Comparison of ENCODE assay signal across 8 cellular contexts in genomic region chrX:4547218-4547836, GRCh38.
DNase-seq lines count a peak whose midpoint lies in the region; ATAC-seq and TF ChIP-seq lines count a peak whose summit lies in the region.

No MANE protein-coding gene starts in this region.

- DNase-seq in GDM1 (lab: John Stamatoyannopoulos, UW) (peak; percentile 48), NCI-H345 treated with DMSO at 0.1 percent for 48 hours (lab: John Stamatoyannopoulos, UW; ENCODE audit: unreplicated experiment) (peak; percentile 16), foreskin melanocyte (peak; percentile 7), osteocyte (ENCODE audit: extremely low spot score, unreplicated experiment) (no peak)
- DNase-seq in activated T-cell treated with anti-CD3 and anti-CD28 coated beads, Interleukin-2, amount 50 U/mL, for 24 hours, result peak; percentile 50
- DNase-seq in stimulated activated naive CD4-positive, alpha-beta T cell treated with Interleukin-2 at 50 U/mL for 16 hours (lab: John Stamatoyannopoulos, UW), result no peak

- peaks cover 5% of the 10 kb centered on the region for H3K27me3 Mint-ChIP-seq in activated T-cell treated with anti-CD3 and anti-CD28 coated beads, Interleukin-2, amount 50 U/mL, for 24 hours
- no peaks in the 10 kb centered on the region for H3K27me3 Mint-ChIP-seq in osteocyte (ENCODE audit: unreplicated experiment)

- TF ChIP-seq CTCF in osteocyte (IDR thresholded peaks at IDR 0.05), result peak; percentile 83

- H3K4me1 Mint-ChIP-seq in activated T-cell treated with anti-CD3 and anti-CD28 coated beads, Interleukin-2, amount 50 U/mL, for 24 hours (ENCODE audit: low read depth), result no peaks in the 10 kb centered on the region
- no peaks in the 10 kb centered on the region for H3K4me1 Mint-ChIP-seq in osteocyte (ENCODE audit: unreplicated experiment)

- no peak overlapping the region for H3K27ac Mint-ChIP-seq in activated T-cell treated with anti-CD3 and anti-CD28 coated beads, Interleukin-2, amount 50 U/mL, for 24 hours
- no peak overlapping the region for H3K27ac Mint-ChIP-seq in osteocyte (ENCODE audit: unreplicated experiment)

- ATAC-seq in GM21786 (IDR thresholded peaks at IDR 0.05; ENCODE audit: unreplicated experiment) (peak; percentile 75), GM18873 (IDR thresholded peaks at IDR 0.05; ENCODE audit: low FRiP score, unreplicated experiment) (no peak)

- no peaks in the 10 kb centered on the region for H3K36me3 Mint-ChIP-seq in activated T-cell treated with anti-CD3 and anti-CD28 coated beads, Interleukin-2, amount 50 U/mL, for 24 hours (ENCODE audit: low read depth)
- H3K36me3 Mint-ChIP-seq in osteocyte (ENCODE audit: unreplicated experiment), result no peaks in the 10 kb centered on the region

- H3K9me3 Mint-ChIP-seq in activated T-cell treated with anti-CD3 and anti-CD28 coated beads, Interleukin-2, amount 50 U/mL, for 24 hours, result no peaks in the 10 kb centered on the region
- H3K9me3 Mint-ChIP-seq in osteocyte (ENCODE audit: unreplicated experiment), result no peaks in the 10 kb centered on the region

- no peak overlapping the region for H3K4me3 Mint-ChIP-seq in activated T-cell treated with anti-CD3 and anti-CD28 coated beads, Interleukin-2, amount 50 U/mL, for 24 hours
- no peak overlapping the region for H3K4me3 Mint-ChIP-seq in osteocyte (ENCODE audit: unreplicated experiment)

Comparison
In these comparisons a context has a peak if more than half of its experiments do, and no peak if none do; other contexts are left out.
1. DNase-seq: peak in GDM1 (single experiment), NCI-H345 treated with DMSO at 0.1 percent for 48 hours (single experiment), activated T-cell treated with anti-CD3 and anti-CD28 coated beads, Interleukin-2, amount 50 U/mL, for 24 hours (single experiment) and foreskin melanocyte (single experiment); none in osteocyte (single experiment) and stimulated activated naive CD4-positive, alpha-beta T cell treated with Interleukin-2 at 50 U/mL for 16 hours (single experiment).